In genomic region chr7:81769891-81770818, GRCh38 we compare ENCODE assay signal across 8 cellular contexts. TPM values are rescaled to one million over a fixed set of nuclear protein-coding genes. Genes with fewer than 3 reads are reported as not detected.
A peak's percentile ranks its signal among the peaks of the same experiment; 100 is the strongest.
DNase-seq lines count a peak whose midpoint lies in the region; ATAC-seq and TF ChIP-seq lines count a peak whose summit lies in the region.

TSS of gene HGF (minus strand) at chr7:81770047. CDS start at chr7:81769971, 76 bp downstream.

- H4K20me1 ChIP-seq in SK-N-SH (ENCODE audit: insufficient read depth) (no peaks in the 10 kb centered on the region), PC-9 (ENCODE audit: insufficient read depth) (no peaks in the 10 kb centered on the region)

- H3K4me3 ChIP-seq in GM08714 (ENCODE audit: low read length) (peak within 1 kb of the TSS; percentile 55; the same call in 1 of the 2 replicates), SK-N-SH (ENCODE audit: low read depth in 2 of 2, low read length in 1 of 2) (peak within 1 kb of the TSS; percentile 1 to 32; a peak in 1 of 4 replicates), cardiac muscle cell (no peak within 1 kb of the TSS), PC-9 (no peak within 1 kb of the TSS)

- H3K9ac ChIP-seq in SK-N-SH, result no peak within 1 kb of the TSS

- H3K4me1 ChIP-seq in SK-N-SH (ENCODE audit: control insufficient read depth in 1 of 2, insufficient read depth in 2 of 2, low read depth in 1 of 2, low read length in 1 of 2) (peaks cover 0 to 29% of the 10 kb centered on the region in 2 experiments; a peak in 2 of 4 replicates), cardiac muscle cell (ENCODE audit: low read depth) (no peaks in the 10 kb centered on the region), PC-9 (replicated peaks; ENCODE audit: insufficient read depth) (no peaks in the 10 kb centered on the region)

- no TSS peak for BruUV-seq in PC-9 (replicated peaks; lab: Mats Ljungman, UMichigan)

- no peaks in the 10 kb centered on the region for H3K79me2 ChIP-seq in SK-N-SH (ENCODE audit: insufficient read depth)
- H3K79me2 ChIP-seq in PC-9 (ENCODE audit: low read depth), result no peaks in the 10 kb centered on the region

- H3K27me3 ChIP-seq in SK-N-SH (ENCODE audit: insufficient read depth) (no peaks in the 10 kb centered on the region), cardiac muscle cell (no peaks in the 10 kb centered on the region), PC-9 (ENCODE audit: insufficient read depth, low read depth) (no peaks in the 10 kb centered on the region)

- POLR2A ChIA-PET in SK-N-SH (lab: Yijun Ruan, JAX), result interaction anchor here (0.8 to 1.0 kb wide), 2 partner anchors 88 to 269 kb away, joined by 3 to 4 read pairs; no protein-coding TSS in a partner anchor
- POLR2A ChIA-PET in PC-9 (lab: Charles Lee; ENCODE audit: unreplicated experiment), result no interaction called here

- intact Hi-C loops in PC-9 (cut with micrococcal nuclease; ENCODE audit: unreplicated experiment), result no loop called here

- H3F3A ChIP-seq in SK-N-SH (replicated peaks; ENCODE audit: insufficient read depth) (no peaks in the 10 kb centered on the region), PC-9 (ENCODE audit: insufficient read depth, low read depth) (no peaks in the 10 kb centered on the region)

- H2AFZ ChIP-seq in SK-N-SH (ENCODE audit: low read depth), result 0 out of 2 replicates have a peak within 1 kb of the TSS, but pooled peaks have one; percentile 12
- no peak within 1 kb of the TSS for H2AFZ ChIP-seq in PC-9

- TF ChIP-seq CTCF in SK-N-SH (IDR thresholded peaks at IDR 0.05), result no peak
- peak; percentile 34 for TF ChIP-seq CTCF in cardiac muscle cell (IDR thresholded peaks at IDR 0.05; ENCODE audit: low read depth, low read length)
- no peak for TF ChIP-seq CTCF in PC-9 (conservative IDR thresholded peaks at IDR 0.05)

- H3K9me3 ChIP-seq in SK-N-SH (no peaks in the 10 kb centered on the region), cardiac muscle cell (ENCODE audit: low read depth) (no peaks in the 10 kb centered on the region), PC-9 (ENCODE audit: insufficient read depth, low read depth) (no peaks in the 10 kb centered on the region)

- H3K9me2 ChIP-seq in SK-N-SH (no peaks in the 10 kb centered on the region), PC-9 (ENCODE audit: insufficient read depth) (no peaks in the 10 kb centered on the region)

- 72% methylated on average over 16 of the region's 16 CpGs for WGBS in SK-N-SH (ENCODE audit: low lambda C conversion rate)

- H3K27ac ChIP-seq in SK-N-SH (ENCODE audit: low read depth in 2 of 2, low read length in 1 of 2) (peak within 1 kb of the TSS in 1 of 2 experiments; percentile 75; a peak in 2 of 4 replicates), cardiac muscle cell (no peak within 1 kb of the TSS), PC-9 (no peak within 1 kb of the TSS)

- CTCF ChIA-PET in SK-N-SH (lab: Yijun Ruan, JAX) (interaction anchor here (0.9 to 2.3 kb wide), 8 partner anchors 10 to 897 kb away, joined by 3 to 7 read pairs (median 4); no protein-coding TSS in a partner anchor), PC-9 (lab: Charles Lee) (interaction anchor here (0.6 kb wide), 1 partner anchor 664 kb away, joined by 8 read pairs; no protein-coding TSS in a partner anchor)

- ATAC-seq in GM18870 (IDR thresholded peaks at IDR 0.05; ENCODE audit: unreplicated experiment) (no peak), HG03095 (IDR thresholded peaks at IDR 0.05; ENCODE audit: unreplicated experiment) (no peak)
- ATAC-seq in activated CD4-positive, CD25-positive, alpha-beta regulatory T cell treated with anti-CD3 and anti-CD28 coated beads, Interleukin-2, amount 50 U/mL, for 24 hours, result no peak

- peak; percentile 40 for TF ChIP-seq RAD21 in SK-N-SH (IDR thresholded peaks at IDR 0.05; ENCODE audit: low read length)

- H3K36me3 ChIP-seq in SK-N-SH (replicated peaks in 1 of 2; ENCODE audit: control insufficient read depth in 1 of 2, insufficient read depth in 2 of 2, low read length in 1 of 2) (no peaks in the 10 kb centered on the region), cardiac muscle cell (no peaks in the 10 kb centered on the region), PC-9 (ENCODE audit: low read depth) (no peaks in the 10 kb centered on the region)

- DNase-seq in SK-N-SH (peak; percentile 36), cardiac muscle cell (ENCODE audit: low read depth in 1 of 2, low spot score in 1 of 2) (peak; percentile 14 to 95), putamen (ENCODE audit: low spot score) (peak; percentile 8), PC-9 (no peak)

- H3K4me2 ChIP-seq in SK-N-SH, result no peak within 1 kb of the TSS; the same call in 1 of the 2 replicates
- H3K4me2 ChIP-seq in PC-9, result no peak within 1 kb of the TSS

- no peak for TF ChIP-seq EP300 in SK-N-SH (IDR thresholded peaks at IDR 0.05; ENCODE audit: borderline replicate concordance in 1 of 2, low read depth in 1 of 2, low read length in 1 of 2)

TF ChIP-seq in SK-N-SH, 30 proteins besides CTCF, POLR2A, EP300 and RAD21:
- no peak for TF ChIP-seq SIN3A (IDR thresholded peaks at IDR 0.05; ENCODE audit: borderline replicate concordance, low read depth, low read length)
- peak; percentile 76; the same call in 1 of the 2 replicates for TF ChIP-seq MXI1 (IDR thresholded peaks at IDR 0.05; ENCODE audit: low read depth, low read length)

RNA-seq across cellular contexts. Expression of gene HGF, which starts in this region (rescaled TPM):
- 1.5 and 1.8 TPM in 2 replicates for polyA plus RNA-seq in SK-N-SH (2012; rRNA removed)
- polyA plus RNA-seq in SK-N-SH (2012; cell fraction: cytosol; rRNA removed), result 2.3 and 2.7 TPM in 2 replicates
- 0.94 and 2.1 TPM in 2 replicates for polyA plus RNA-seq in SK-N-SH (2012; cell fraction: nucleus; rRNA removed)
- 0.11 and 0.66 TPM in 2 replicates for total RNA-seq in cardiac muscle cell
- 0.04 and 0.82 TPM in 2 replicates for polyA plus RNA-seq in cardiac muscle cell
- total RNA-seq in PC-9 (2021), result not detected in 2 replicates

Comparison
In these comparisons a context has a peak if more than half of its experiments do, and no peak if none do; other contexts are left out.
1. Peak in DNase-seq in cardiac muscle cell; RNA of the gene not detected or under 1 TPM.
2. H3K4me3 ChIP-seq: peak in GM08714 (single experiment) and SK-N-SH (2 of 2); none in cardiac muscle cell (single experiment) and PC-9 (single experiment).
3. DNase-seq: peak in SK-N-SH (single experiment) and putamen (single experiment); none in PC-9 (0 of 2).